Comparison of ENCODE assay signal across 11 cellular contexts in the genomic region with DNA sequence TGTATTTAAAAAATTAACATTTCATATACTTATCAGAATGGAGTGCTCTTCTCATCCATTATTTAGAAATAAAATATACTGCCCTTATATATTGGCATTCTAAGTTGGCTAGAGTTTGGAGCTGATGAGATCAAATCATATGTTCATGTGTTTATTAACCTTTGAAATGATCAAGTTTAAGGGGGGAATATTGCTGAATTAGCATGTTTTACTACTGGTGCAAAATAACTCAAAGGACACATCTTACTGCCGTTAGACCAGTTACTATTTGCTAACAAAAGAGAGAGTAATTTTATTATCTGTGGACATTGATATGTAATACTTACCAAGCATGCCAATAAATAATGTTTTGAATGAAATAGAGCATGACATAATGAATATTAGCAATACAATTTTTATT.
"Had no signal": no experiment of that assay in that cellular context is flagged by ENCODE, and none has a peak within 500 bp of the region (broad histone marks: within the 10 kb centered on the region; RNA-seq: fewer than 3 reads in every experiment).

No MANE protein-coding gene starts in this region.

- H2AFZ ChIP-seq: GM23248, GM23338 had no signal

- ATAC-seq: GM23338, HCT116 had no signal

- H3K4me3 ChIP-seq: GM23248, GM23338, HAP-1 had no signal

- H3K4me3 Mint-ChIP-seq: GM23338, H9, HFFc6 had no signal

- H3K9me3 ChIP-seq: HAP-1 had no signal

- DNase-seq: GM23248, GOT3, H7, H9, HCEC 1CT, HFFc6 had no signal

- H3K4me1 ChIP-seq: HAP-1 had no signal

- H3K9me3 Mint-ChIP-seq: GM23338, H9 had no signal

- H3K9ac ChIP-seq: GM23248 had no signal

- H3K36me3 ChIP-seq: HAP-1 had no signal

- H3K27ac ChIP-seq: GM23248 had no signal

- H3K4me2 ChIP-seq: GM23338 had no signal

- FAIRE-seq: H1, H54 had no signal

- H3K27ac Mint-ChIP-seq: GM23338, H9, HFFc6 had no signal
